Comparison of ENCODE assay signal across 12 cellular contexts in genomic region chr15:85414991-85415390, GRCh38. TPM values are rescaled to one million over a fixed set of nuclear protein-coding genes. Genes with fewer than 3 reads are reported as not detected.
DNase-seq lines count a peak whose midpoint lies in the region; ATAC-seq and TF ChIP-seq lines count a peak whose summit lies in the region.
"Had no signal": no experiment of that assay in that cellular context is flagged by ENCODE, and none has a peak within 500 bp of the region (broad histone marks: within the 10 kb centered on the region; RNA-seq: fewer than 3 reads in every experiment).

No MANE protein-coding gene starts in this region.

- DNase-seq in right atrium auricular region (ENCODE audit: low spot score), result no peak
- DNase-seq in left cardiac atrium, result no peak
- DNase-seq in T-cell, result no peak
- no peak for DNase-seq in immature natural killer cell
- peak; percentile 40 for DNase-seq in upper lobe of right lung
- no peak for DNase-seq in lower lobe of right lung
- no peak for DNase-seq in activated T-helper 1 cell treated with anti-CD3 and anti-CD28 coated beads, Interleukin-12 subunit alpha, Interleukin-12 subunit beta, Interleukin-2, Interleukin-4 antibody, amounts not matched to agents 30 ng/mL and 10 ng/mL and 1 ng/mL, durations not matched to agents 14 hours and 24 hours and 36 hours (ENCODE audit: low spot score)
- no peak for DNase-seq in NCI-H1436 (lab: John Stamatoyannopoulos, UW)
- DNase-seq: NCI-H187 treated with DMSO at 0.1 percent for 48 hours had no signal

- intact Hi-C loops in left cardiac atrium (cut with DNase I) (no loop called here), upper lobe of right lung (cut with DNase I) (no loop called here), lower lobe of right lung (cut with DNase I) (no loop called here)
- intact Hi-C loops in activated T-helper 1 cell treated with anti-CD3 and anti-CD28 coated beads, Interleukin-12 subunit alpha, Interleukin-12 subunit beta, Interleukin-2, Interleukin-4 antibody, amounts not matched to agents 30 ng/mL and 10 ng/mL and 1 ng/mL, durations not matched to agents 14 hours and 24 hours and 36 hours (cut with micrococcal nuclease), result loop anchor here (5.0 kb wide), 3 partner anchors 127 to 292 kb away; no protein-coding TSS in a partner anchor

- H3K4me3 ChIP-seq in right atrium auricular region, result no peak overlapping the region
- H3K4me3 ChIP-seq in upper lobe of right lung, result no peak overlapping the region
- H3K4me3 ChIP-seq in lower lobe of right lung, result no peak overlapping the region
- H3K4me3 ChIP-seq: prostate gland had no signal

- no peak for ATAC-seq in left cardiac atrium
- ATAC-seq in T-cell (replicated peaks in 1 of 4), result no peak
- ATAC-seq in upper lobe of right lung, result no peak
- ATAC-seq in lower lobe of right lung, result no peak
- ATAC-seq: Right ventricle myocardium inferior had no signal

- H3K4me1 Mint-ChIP-seq in T-cell (peaks cover 72 to 83% (median 81%) of the 10 kb centered on the region in 3 donors), immature natural killer cell (peaks cover 28 to 51% of the 10 kb centered on the region in 2 donors)
- peaks cover 61% of the 10 kb centered on the region for H3K4me1 Mint-ChIP-seq in activated T-helper 1 cell treated with anti-CD3 and anti-CD28 coated beads, Interleukin-12 subunit alpha, Interleukin-12 subunit beta, Interleukin-2, Interleukin-4 antibody, amounts not matched to agents 30 ng/mL and 10 ng/mL and 1 ng/mL, durations not matched to agents 14 hours and 24 hours and 36 hours (ENCODE audit: low read depth)

- H3K9me3 ChIP-seq in right atrium auricular region (no peaks in the 10 kb centered on the region), upper lobe of right lung (no peaks in the 10 kb centered on the region), lower lobe of right lung (no peaks in the 10 kb centered on the region)
- H3K9me3 ChIP-seq: prostate gland had no signal

- H3K4me1 ChIP-seq in right atrium auricular region (peaks cover 0 to 45% of the 10 kb centered on the region in 2 donors), upper lobe of right lung (peaks cover 30% of the 10 kb centered on the region), lower lobe of right lung (peaks cover 37% of the 10 kb centered on the region)
- H3K4me1 ChIP-seq: prostate gland had no signal

- no peaks in the 10 kb centered on the region for H3K9me3 Mint-ChIP-seq in T-cell
- no peaks in the 10 kb centered on the region for H3K9me3 Mint-ChIP-seq in immature natural killer cell
- no peaks in the 10 kb centered on the region for H3K9me3 Mint-ChIP-seq in activated T-helper 1 cell treated with anti-CD3 and anti-CD28 coated beads, Interleukin-12 subunit alpha, Interleukin-12 subunit beta, Interleukin-2, Interleukin-4 antibody, amounts not matched to agents 30 ng/mL and 10 ng/mL and 1 ng/mL, durations not matched to agents 14 hours and 24 hours and 36 hours

- H3K27ac ChIP-seq in right atrium auricular region (peak overlapping the region; percentile 9 to 76), upper lobe of right lung (no peak overlapping the region), lower lobe of right lung (no peak overlapping the region)
- H3K27ac ChIP-seq: KMS-11, prostate gland had no signal

- H3K4me3 Mint-ChIP-seq in T-cell (no peak overlapping the region), immature natural killer cell (peak overlapping the region in 1 of 5 donors; percentile 71)
- no peak overlapping the region for H3K4me3 Mint-ChIP-seq in activated T-helper 1 cell treated with anti-CD3 and anti-CD28 coated beads, Interleukin-12 subunit alpha, Interleukin-12 subunit beta, Interleukin-2, Interleukin-4 antibody, amounts not matched to agents 30 ng/mL and 10 ng/mL and 1 ng/mL, durations not matched to agents 14 hours and 24 hours and 36 hours

- H3K36me3 ChIP-seq in right atrium auricular region (no peaks in the 10 kb centered on the region), upper lobe of right lung (no peaks in the 10 kb centered on the region), lower lobe of right lung (no peaks in the 10 kb centered on the region)
- H3K36me3 ChIP-seq: prostate gland had no signal

- peaks cover 12% of the 10 kb centered on the region for H3K36me3 Mint-ChIP-seq in T-cell
- no peaks in the 10 kb centered on the region for H3K36me3 Mint-ChIP-seq in immature natural killer cell
- peaks cover 19% of the 10 kb centered on the region for H3K36me3 Mint-ChIP-seq in activated T-helper 1 cell treated with anti-CD3 and anti-CD28 coated beads, Interleukin-12 subunit alpha, Interleukin-12 subunit beta, Interleukin-2, Interleukin-4 antibody, amounts not matched to agents 30 ng/mL and 10 ng/mL and 1 ng/mL, durations not matched to agents 14 hours and 24 hours and 36 hours (ENCODE audit: low read depth)

- CTCF ChIA-PET in T-cell (lab: Charles Lee), result interaction anchor here (0.5 to 5.2 kb wide), 17 partner anchors 8 to 125 kb away, joined by 3 to 61 read pairs (median 5); partner anchors contain the start of gene AKAP13 (in 1 of the 2)

- POLR2A ChIA-PET in T-cell (lab: Charles Lee), result interaction anchor here in 1 of 2 donors (0.7 kb wide), 1 partner anchor 295 kb away, joined by 3 read pairs; no protein-coding TSS in a partner anchor

- H3K27me3 Mint-ChIP-seq in T-cell, result no peaks in the 10 kb centered on the region
- H3K27me3 Mint-ChIP-seq in immature natural killer cell (ENCODE audit: low read depth in 3 of 3), result peaks cover 0 to 3% (median 1%) of the 10 kb centered on the region in 3 donors
- no peaks in the 10 kb centered on the region for H3K27me3 Mint-ChIP-seq in activated T-helper 1 cell treated with anti-CD3 and anti-CD28 coated beads, Interleukin-12 subunit alpha, Interleukin-12 subunit beta, Interleukin-2, Interleukin-4 antibody, amounts not matched to agents 30 ng/mL and 10 ng/mL and 1 ng/mL, durations not matched to agents 14 hours and 24 hours and 36 hours (ENCODE audit: insufficient read depth)

- no peak for TF ChIP-seq CTCF in right atrium auricular region (IDR thresholded peaks at IDR 0.05)
- no peak for TF ChIP-seq CTCF in upper lobe of right lung (IDR thresholded peaks at IDR 0.05)
- no peak for TF ChIP-seq CTCF in lower lobe of right lung (IDR thresholded peaks at IDR 0.05)

- H3K27me3 ChIP-seq in right atrium auricular region, result no peaks in the 10 kb centered on the region
- no peaks in the 10 kb centered on the region for H3K27me3 ChIP-seq in upper lobe of right lung
- H3K27me3 ChIP-seq in lower lobe of right lung (ENCODE audit: low read depth), result no peaks in the 10 kb centered on the region

- peak overlapping the region; percentile 83 to 90 for H3K27ac Mint-ChIP-seq in T-cell
- H3K27ac Mint-ChIP-seq in immature natural killer cell, result peak overlapping the region; percentile 58 to 92 (median 84)
- no peak overlapping the region for H3K27ac Mint-ChIP-seq in activated T-helper 1 cell treated with anti-CD3 and anti-CD28 coated beads, Interleukin-12 subunit alpha, Interleukin-12 subunit beta, Interleukin-2, Interleukin-4 antibody, amounts not matched to agents 30 ng/mL and 10 ng/mL and 1 ng/mL, durations not matched to agents 14 hours and 24 hours and 36 hours

RNA-seq across cellular contexts. Expression of gene AKAP13, which starts 34.6 kb away (rescaled TPM):
- total RNA-seq in right atrium auricular region (100 to 1,000 TPM; 293 to 339 TPM), left cardiac atrium (100 to 1,000 TPM; 217 to 302 TPM), T-cell (100 to 1,000 TPM; 232 to 391 (median 281) TPM), upper lobe of right lung (450 TPM), lower lobe of right lung (443 TPM)
- polyA plus RNA-seq in immature natural killer cell, result 100 to 1,000 TPM; 104 to 327 (median 112) TPM
- 78.9 and 81.9 TPM in 2 replicates for total RNA-seq in activated T-helper 1 cell treated with anti-CD3 and anti-CD28 coated beads, Interleukin-12 subunit alpha, Interleukin-12 subunit beta, Interleukin-2, Interleukin-4 antibody, amounts not matched to agents 30 ng/mL and 10 ng/mL and 1 ng/mL, durations not matched to agents 14 hours and 24 hours and 36 hours

Comparison
In these comparisons a context has a peak if more than half of its experiments do, and no peak if none do; other contexts are left out.
1. H3K27ac ChIP-seq: peak in right atrium auricular region (2 of 2); none in upper lobe of right lung (single experiment) and lower lobe of right lung (single experiment).